In genomic region chr3:25780618-25781017, GRCh38 we compare ENCODE assay signal across 22 cellular contexts. TPM values are rescaled to one million over a fixed set of nuclear protein-coding genes. Genes with fewer than 3 reads are reported as not detected.
A peak's percentile ranks its signal among the peaks of the same experiment; 100 is the strongest.
DNase-seq lines count a peak whose midpoint lies in the region; ATAC-seq and TF ChIP-seq lines count a peak whose summit lies in the region.
"Had no signal": no experiment of that assay in that cellular context is flagged by ENCODE, and none has a peak within 500 bp of the region (broad histone marks: within the 10 kb centered on the region; RNA-seq: fewer than 3 reads in every experiment).

No MANE protein-coding gene starts in this region.

- peaks cover 6% of the 10 kb centered on the region; the same call in 1 of the 2 replicates for H3F3A ChIP-seq in MM.1S (ENCODE audit: insufficient read depth, low read length)

- H3K4me1 Mint-ChIP-seq in activated naive CD4-positive, alpha-beta T cell treated with anti-CD3 and anti-CD28 coated beads, Interleukin-2, amount 10 ng/mL, durations not matched to agents 7 days and 5 days: peaks cover 45% of the 10 kb centered on the region
- peaks cover 42% of the 10 kb centered on the region for H3K4me1 Mint-ChIP-seq in activated naive CD8-positive, alpha-beta T cell treated with anti-CD3 and anti-CD28 coated beads for 36 hours
- H3K4me1 Mint-ChIP-seq in stimulated activated effector memory CD8-positive, alpha-beta T cell treated with anti-CD3 and anti-CD28 coated beads, Interleukin-12 subunit alpha, Interleukin-12 subunit beta, amount 100 ng/mL, for 72 hours: peaks cover 61% of the 10 kb centered on the region

- H2AFZ ChIP-seq in MM.1S (ENCODE audit: low read length): no peak overlapping the region
- H2AFZ ChIP-seq: GM23338 had no signal

- H3K9ac ChIP-seq in MM.1S (ENCODE audit: low read length): no peak overlapping the region

- peaks cover 18% of the 10 kb centered on the region for H3K4me1 ChIP-seq in MM.1S (ENCODE audit: low read length)

- no peaks in the 10 kb centered on the region for H3K27me3 ChIP-seq in MM.1S (replicated peaks; ENCODE audit: insufficient read depth, low read length)
- H3K27me3 ChIP-seq: esophagus squamous epithelium, neutrophil had no signal

- H4K20me1 ChIP-seq in MM.1S (ENCODE audit: insufficient read depth, low read length): no peaks in the 10 kb centered on the region

- POLR2A ChIA-PET in HEK293T (lab: Yijun Ruan, JAX): no interaction called here

- peak overlapping the region; percentile 9; the same call in 1 of the 2 replicates for H3K4me2 ChIP-seq in MM.1S (ENCODE audit: low read depth, low read length)

- no peak overlapping the region for H3K4me3 Mint-ChIP-seq in activated naive CD4-positive, alpha-beta T cell treated with anti-CD3 and anti-CD28 coated beads, Interleukin-2, amount 10 ng/mL, durations not matched to agents 7 days and 5 days
- H3K4me3 Mint-ChIP-seq in activated naive CD8-positive, alpha-beta T cell treated with anti-CD3 and anti-CD28 coated beads for 36 hours: peak overlapping the region; percentile 15
- peak overlapping the region; percentile 76 for H3K4me3 Mint-ChIP-seq in stimulated activated effector memory CD8-positive, alpha-beta T cell treated with anti-CD3 and anti-CD28 coated beads, Interleukin-12 subunit alpha, Interleukin-12 subunit beta, amount 100 ng/mL, for 72 hours
- H3K4me3 Mint-ChIP-seq: GM23338 had no signal

- peak overlapping the region; percentile 2 for H3K27ac Mint-ChIP-seq in activated naive CD4-positive, alpha-beta T cell treated with anti-CD3 and anti-CD28 coated beads, Interleukin-2, amount 10 ng/mL, durations not matched to agents 7 days and 5 days
- no peak overlapping the region for H3K27ac Mint-ChIP-seq in activated naive CD8-positive, alpha-beta T cell treated with anti-CD3 and anti-CD28 coated beads for 36 hours
- H3K27ac Mint-ChIP-seq in stimulated activated effector memory CD8-positive, alpha-beta T cell treated with anti-CD3 and anti-CD28 coated beads, Interleukin-12 subunit alpha, Interleukin-12 subunit beta, amount 100 ng/mL, for 72 hours: no peak overlapping the region
- H3K27ac Mint-ChIP-seq: GM23338 had no signal

- no peak overlapping the region for H3K4me3 ChIP-seq in MM.1S (ENCODE audit: low read length)
- H3K4me3 ChIP-seq: esophagus squamous epithelium, thoracic aorta had no signal

- H3K9me3 ChIP-seq in MM.1S (replicated peaks; ENCODE audit: insufficient read depth, low read length): no peaks in the 10 kb centered on the region
- H3K9me3 ChIP-seq: esophagus squamous epithelium, neutrophil, thoracic aorta had no signal

- H3K9me2 ChIP-seq in MM.1S (replicated peaks; ENCODE audit: insufficient read depth, low read length): no peaks in the 10 kb centered on the region

- CTCF ChIA-PET in activated naive CD4-positive, alpha-beta T cell treated with anti-CD3 and anti-CD28 coated beads, Interleukin-2, amount 10 ng/mL, durations not matched to agents 7 days and 5 days (lab: Charles Lee): interaction anchor here (0.6 to 0.9 kb wide), 2 partner anchors 23 to 142 kb away, joined by 3 read pairs; no protein-coding TSS in a partner anchor
- CTCF ChIA-PET in HEK293T (lab: Yijun Ruan, JAX): no interaction called here

- H3K27me3 Mint-ChIP-seq in activated naive CD4-positive, alpha-beta T cell treated with anti-CD3 and anti-CD28 coated beads, Interleukin-2, amount 10 ng/mL, durations not matched to agents 7 days and 5 days: no peaks in the 10 kb centered on the region
- H3K27me3 Mint-ChIP-seq in activated naive CD8-positive, alpha-beta T cell treated with anti-CD3 and anti-CD28 coated beads for 36 hours: no peaks in the 10 kb centered on the region

- H3K36me3 ChIP-seq in MM.1S (replicated peaks; ENCODE audit: insufficient read depth, low read length): peaks cover 21% of the 10 kb centered on the region

- peaks cover 3% of the 10 kb centered on the region for H3K9me3 Mint-ChIP-seq in activated naive CD4-positive, alpha-beta T cell treated with anti-CD3 and anti-CD28 coated beads, Interleukin-2, amount 10 ng/mL, durations not matched to agents 7 days and 5 days
- H3K9me3 Mint-ChIP-seq in activated naive CD8-positive, alpha-beta T cell treated with anti-CD3 and anti-CD28 coated beads for 36 hours: no peaks in the 10 kb centered on the region
- H3K9me3 Mint-ChIP-seq in stimulated activated effector memory CD8-positive, alpha-beta T cell treated with anti-CD3 and anti-CD28 coated beads, Interleukin-12 subunit alpha, Interleukin-12 subunit beta, amount 100 ng/mL, for 72 hours: no peaks in the 10 kb centered on the region

- no peak for DNase-seq in activated naive CD4-positive, alpha-beta T cell treated with anti-CD3 and anti-CD28 coated beads, Interleukin-2, amount 10 ng/mL, durations not matched to agents 7 days and 5 days
- DNase-seq in activated naive CD4-positive, alpha-beta T cell treated with anti-CD3 and anti-CD28 coated beads, Interleukin-2, amount 50 U/mL, for 16 hours: no peak
- no peak for DNase-seq in MM.1S
- DNase-seq in activated naive CD8-positive, alpha-beta T cell treated with anti-CD3 and anti-CD28 coated beads for 36 hours: no peak
- DNase-seq in stimulated activated effector memory CD8-positive, alpha-beta T cell treated with anti-CD3 and anti-CD28 coated beads, Interleukin-12 subunit alpha, Interleukin-12 subunit beta, amount 100 ng/mL, for 72 hours (ENCODE audit: low spot score in 2 of 2): no peak
- DNase-seq in HEK293T (ENCODE audit: extremely low spot score): no peak
- no peak for DNase-seq in NCI-H2227 (lab: John Stamatoyannopoulos, UW; ENCODE audit: unreplicated experiment)
- DNase-seq in kidney glomerular epithelial cell (lab: John Stamatoyannopoulos, UW): no peak
- DNase-seq: amniotic stem cell; cerebellar nuclear complex; DMS53; effector CD8-positive, alpha-beta T cell; esophagus squamous epithelium; NCI-H1417; NCI-H2107; NCI-H524 treated with DMSO at 0.1 percent for 48 hours; SHP77 treated with DMSO at 0.1 percent for 48 hours; stimulated activated CD8-positive, alpha-beta memory T cell treated with anti-CD3 and anti-CD28 coated beads, Interleukin-4, amount 100 ng/mL, for 48 hours; WERI-Rb-1 had no signal

- H3K36me3 Mint-ChIP-seq in activated naive CD4-positive, alpha-beta T cell treated with anti-CD3 and anti-CD28 coated beads, Interleukin-2, amount 10 ng/mL, durations not matched to agents 7 days and 5 days: peaks cover 34% of the 10 kb centered on the region
- peaks cover 51% of the 10 kb centered on the region for H3K36me3 Mint-ChIP-seq in activated naive CD8-positive, alpha-beta T cell treated with anti-CD3 and anti-CD28 coated beads for 36 hours
- H3K36me3 Mint-ChIP-seq in stimulated activated effector memory CD8-positive, alpha-beta T cell treated with anti-CD3 and anti-CD28 coated beads, Interleukin-12 subunit alpha, Interleukin-12 subunit beta, amount 100 ng/mL, for 72 hours: peaks cover 87% of the 10 kb centered on the region

- no peak overlapping the region for H3K27ac ChIP-seq in MM.1S (ENCODE audit: low read length)
- H3K27ac ChIP-seq: esophagus squamous epithelium, thoracic aorta, WERI-Rb-1 had no signal

- H3K79me2 ChIP-seq in MM.1S (ENCODE audit: low read length): peaks cover 71% of the 10 kb centered on the region

- no peak for ATAC-seq in stimulated activated effector memory CD8-positive, alpha-beta T cell treated with anti-CD3 and anti-CD28 coated beads, Interleukin-12 subunit alpha, Interleukin-12 subunit beta, amount 100 ng/mL, for 72 hours
- ATAC-seq: GM23338 had no signal

- TF ChIP-seq CTCF in MM.1S (IDR thresholded peaks at IDR 0.05; ENCODE audit: low read length): no peak

TF ChIP-seq in HEK293T, 16 proteins besides CTCF, POLR2A, EP300 and RAD21:
- no peak for TF ChIP-seq SP1 (IDR thresholded peaks at IDR 0.05)
- no peak for TF ChIP-seq LEF1 (IDR thresholded peaks at IDR 0.05; ENCODE audit: borderline replicate concordance)
- no peak for TF ChIP-seq TARDBP (IDR thresholded peaks at IDR 0.05)
- no peak for TF ChIP-seq FOXM1 (IDR thresholded peaks at IDR 0.05; ENCODE audit: borderline replicate concordance)
- no peak for TF ChIP-seq PKNOX1 (IDR thresholded peaks at IDR 0.05)
- no peak for TF ChIP-seq L3MBTL2 (conservative IDR thresholded peaks at IDR 0.05)

RNA-seq across cellular contexts. Expression of gene NGLY1, which starts 2.6 kb away (rescaled TPM):
- 10 to 100 TPM; 63.1 to 72.8 TPM for total RNA-seq in activated naive CD8-positive, alpha-beta T cell treated with anti-CD3 and anti-CD28 coated beads for 36 hours

RNA-seq across cellular contexts. Expression of gene OXSM, which starts 9.3 kb away (rescaled TPM):
- 10 to 100 TPM; 14.2 to 15.0 TPM for total RNA-seq in activated naive CD8-positive, alpha-beta T cell treated with anti-CD3 and anti-CD28 coated beads for 36 hours
